Comparison of ENCODE assay signal across 11 cellular contexts in the genomic region with DNA sequence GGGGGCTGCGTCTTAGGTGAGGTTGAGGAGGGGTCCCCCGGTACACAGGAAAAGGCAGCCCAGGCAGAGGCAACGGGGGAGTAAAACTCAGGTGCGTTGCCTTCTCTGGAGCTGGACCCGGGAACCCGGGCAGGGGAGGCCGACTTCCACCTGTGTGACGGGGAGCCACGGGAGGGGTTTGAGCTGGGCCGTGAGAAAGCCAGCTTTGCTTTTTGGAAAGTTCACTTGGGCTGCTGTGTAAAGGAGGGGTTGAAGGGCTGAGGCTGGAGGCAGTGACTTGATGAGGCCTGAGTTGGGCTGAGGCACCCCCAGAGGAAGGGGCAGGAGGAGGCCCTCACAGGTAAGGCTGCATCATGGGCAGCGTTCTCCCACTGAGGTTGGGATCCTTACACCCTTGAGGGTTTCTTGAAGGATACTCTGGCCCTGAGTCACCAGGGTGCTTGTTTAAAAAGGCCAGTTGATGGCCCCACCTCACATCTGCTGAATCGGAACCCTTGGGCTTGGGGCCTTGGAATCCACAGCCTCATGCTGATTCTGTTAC. TPM values are rescaled to one million over a fixed set of nuclear protein-coding genes. Genes with fewer than 3 reads are reported as not detected.
DNase-seq lines count a peak whose midpoint lies in the region; ATAC-seq and TF ChIP-seq lines count a peak whose summit lies in the region.
"Had no signal": no experiment of that assay in that cellular context is flagged by ENCODE, and none has a peak within 500 bp of the region (broad histone marks: within the 10 kb centered on the region; RNA-seq: fewer than 3 reads in every experiment).

No MANE protein-coding gene starts in this region.

- H3K4me3 Mint-ChIP-seq in activated CD8-positive, alpha-beta T cell treated with anti-CD3 and anti-CD28 coated beads, Interleukin-2, amount 10 ng/mL, durations not matched to agents 7 days and 5 days: no peak overlapping the region
- H3K4me3 Mint-ChIP-seq: CD4-positive, CD25-positive, alpha-beta regulatory T cell had no signal

- POLR2A ChIA-PET in activated CD8-positive, alpha-beta T cell treated with anti-CD3 and anti-CD28 coated beads, Interleukin-2, amount 10 ng/mL, durations not matched to agents 7 days and 5 days (lab: Charles Lee): no interaction called here

- CTCF ChIA-PET in activated CD8-positive, alpha-beta T cell treated with anti-CD3 and anti-CD28 coated beads, Interleukin-2, amount 10 ng/mL, durations not matched to agents 7 days and 5 days (lab: Charles Lee): interaction anchor here (0.7 kb wide), 2 partner anchors 232 to 273 kb away, joined by 3 read pairs; no protein-coding TSS in a partner anchor

- H3K27me3 Mint-ChIP-seq in activated CD8-positive, alpha-beta T cell treated with anti-CD3 and anti-CD28 coated beads, Interleukin-2, amount 10 ng/mL, durations not matched to agents 7 days and 5 days (ENCODE audit: low read depth): peaks cover 23% of the 10 kb centered on the region

- no peak for ATAC-seq in HG02981 (IDR thresholded peaks at IDR 0.05; ENCODE audit: unreplicated experiment)
- no peak for ATAC-seq in activated CD8-positive, alpha-beta T cell treated with anti-CD3 and anti-CD28 coated beads, Interleukin-2, amount 10 ng/mL, durations not matched to agents 7 days and 5 days

- no peaks in the 10 kb centered on the region for H3K9me3 Mint-ChIP-seq in activated CD8-positive, alpha-beta T cell treated with anti-CD3 and anti-CD28 coated beads, Interleukin-2, amount 10 ng/mL, durations not matched to agents 7 days and 5 days (ENCODE audit: insufficient read depth)

- no peaks in the 10 kb centered on the region for H3K36me3 Mint-ChIP-seq in activated CD8-positive, alpha-beta T cell treated with anti-CD3 and anti-CD28 coated beads, Interleukin-2, amount 10 ng/mL, durations not matched to agents 7 days and 5 days (ENCODE audit: low read depth)
- H3K36me3 Mint-ChIP-seq: CD4-positive, CD25-positive, alpha-beta regulatory T cell had no signal

- no peak overlapping the region for H3K27ac Mint-ChIP-seq in activated CD8-positive, alpha-beta T cell treated with anti-CD3 and anti-CD28 coated beads, Interleukin-2, amount 10 ng/mL, durations not matched to agents 7 days and 5 days
- H3K27ac Mint-ChIP-seq: CD4-positive, CD25-positive, alpha-beta regulatory T cell had no signal

- no peaks in the 10 kb centered on the region for H3K4me1 Mint-ChIP-seq in activated CD8-positive, alpha-beta T cell treated with anti-CD3 and anti-CD28 coated beads, Interleukin-2, amount 10 ng/mL, durations not matched to agents 7 days and 5 days (ENCODE audit: low read depth)

- H3K4me3 ChIP-seq in AG10803 (ENCODE audit: low read length): peak overlapping the region; percentile 48
- peak overlapping the region; percentile 35 to 47 for H3K4me3 ChIP-seq in foreskin fibroblast (ENCODE audit: low read depth in 1 of 2, low read length in 2 of 2)
- H3K4me3 ChIP-seq: PC-9 had no signal

- TF ChIP-seq CTCF in AG10803 (conservative IDR thresholded peaks at IDR 0.05; ENCODE audit: low read length) (no peak), foreskin fibroblast (IDR thresholded peaks at IDR 0.05; ENCODE audit: low read depth, low read length) (no peak)

- DNase-seq in AG10803 (ENCODE audit: low read depth): peak; percentile 53
- peak; percentile 37 for DNase-seq in M059J (ENCODE audit: low read depth)
- DNase-seq in foreskin fibroblast: peak in 1 of 2 donors; percentile 56
- DNase-seq in renal cortical epithelial cell (ENCODE audit: low read depth): peak; percentile 51
- DNase-seq in activated CD8-positive, alpha-beta T cell treated with anti-CD3 and anti-CD28 coated beads, Interleukin-2, amount 10 ng/mL, durations not matched to agents 7 days and 5 days: no peak
- DNase-seq in effector CD8-positive, alpha-beta T cell (lab: John Stamatoyannopoulos, UW): no peak
- DNase-seq in NCI-H524 (lab: John Stamatoyannopoulos, UW): no peak
- DNase-seq: CD4-positive, CD25-positive, alpha-beta regulatory T cell; NCI-H2081 treated with DMSO at 0.1 percent for 48 hours; PC-9 had no signal

RNA-seq across cellular contexts. Expression of gene CHRDL2, which starts 47.2 kb away (rescaled TPM):
- total RNA-seq in M059J (2014; rRNA removed; shearing (Covaris generic)): not detected in 2 replicates
- not detected in 2 replicates for total RNA-seq in renal cortical epithelial cell
- not detected for total RNA-seq in activated CD8-positive, alpha-beta T cell treated with anti-CD3 and anti-CD28 coated beads, Interleukin-2, amount 10 ng/mL, durations not matched to agents 7 days and 5 days
- total RNA-seq: CD4-positive, CD25-positive, alpha-beta regulatory T cell; PC-9 had no signal

Comparison
In these comparisons a context has a peak if more than half of its experiments do, and no peak if none do; other contexts are left out.
1. DNase-seq: peak in AG10803 (single experiment), M059J (single experiment) and renal cortical epithelial cell (single experiment); none in activated CD8-positive, alpha-beta T cell treated with anti-CD3 and anti-CD28 coated beads, Interleukin-2, amount 10 ng/mL, durations not matched to agents 7 days and 5 days (single experiment), effector CD8-positive, alpha-beta T cell (single experiment) and NCI-H524 (0 of 2).